8 cellular contexts compared by ENCODE assay signal in genomic region chr13:113297370-113297871, GRCh38.
DNase-seq lines count a peak whose midpoint lies in the region; ATAC-seq and TF ChIP-seq lines count a peak whose summit lies in the region.

No MANE protein-coding gene starts in this region.

- no peaks in the 10 kb centered on the region for H3K36me3 Mint-ChIP-seq in nephron progenitor cell (ENCODE audit: low read depth)

- H3K4me3 Mint-ChIP-seq in nephron progenitor cell, result peak overlapping the region; percentile 94

- peak overlapping the region; percentile 96 for H3K27ac Mint-ChIP-seq in nephron progenitor cell

- H3K4me1 Mint-ChIP-seq in nephron progenitor cell, result peaks cover 34% of the 10 kb centered on the region

- peaks cover 3% of the 10 kb centered on the region for H3K9me3 Mint-ChIP-seq in nephron progenitor cell

- peaks cover 0 to 4% of the 10 kb centered on the region in 2 donors for H3K27me3 ChIP-seq in duodenal mucosa (ENCODE audit: control insufficient read depth in 1 of 2, insufficient read depth in 2 of 2, low read length in 2 of 2)

- peaks cover 0 to 15% of the 10 kb centered on the region in 2 donors for H3K4me1 ChIP-seq in duodenal mucosa (ENCODE audit: control insufficient read depth in 1 of 2, insufficient read depth in 2 of 2, low read length in 2 of 2)

- H3K36me3 ChIP-seq in duodenal mucosa (ENCODE audit: control insufficient read depth in 1 of 2, insufficient read depth in 2 of 2, low read length in 2 of 2), result no peaks in the 10 kb centered on the region

- H3K27me3 Mint-ChIP-seq in nephron progenitor cell (ENCODE audit: low read depth, poor library complexity), result peaks cover 11% of the 10 kb centered on the region

- DNase-seq in AML-193 (lab: John Stamatoyannopoulos, UW) (peak; percentile 50 to 53), GM19240 (ENCODE audit: insufficient read length, low spot score) (peak; percentile 25), nephron progenitor cell (no peak), substantia nigra (lab: John Stamatoyannopoulos, UW) (peak in 13 of 49 donors; percentile 14 to 63 (median 45)), NCI-H226 (no peak)
- peak; percentile 27 to 42 for DNase-seq in activated CD4-positive, alpha-beta T cell treated with anti-CD3 and anti-CD28 coated beads for 4 hours

- TF ChIP-seq CTCF in nephron progenitor cell (IDR thresholded peaks at IDR 0.05), result no peak

- H3K27ac ChIP-seq in duodenal mucosa (ENCODE audit: low read depth, low read length) (peak overlapping the region; percentile 32), substantia nigra (ENCODE audit: low read depth, low read length, poor library complexity, severe bottlenecking) (peak overlapping the region; percentile 32)

- H3K9ac ChIP-seq in duodenal mucosa (ENCODE audit: low read depth in 1 of 2, low read length in 2 of 2), result peak overlapping the region; percentile 75 to 77

- H3K4me3 ChIP-seq in duodenal mucosa (ENCODE audit: low read depth in 1 of 2, low read length in 2 of 2), result peak overlapping the region; percentile 94

- H3K9me3 ChIP-seq in duodenal mucosa (ENCODE audit: control insufficient read depth in 1 of 2, low read length in 2 of 2), result no peaks in the 10 kb centered on the region

- ATAC-seq in HG03439 (IDR thresholded peaks at IDR 0.05; ENCODE audit: unreplicated experiment), result peak; percentile 31

Comparison
In these comparisons a context has a peak if more than half of its experiments do, and no peak if none do; other contexts are left out.
1. DNase-seq: peak in AML-193 (2 of 2), GM19240 (single experiment) and activated CD4-positive, alpha-beta T cell treated with anti-CD3 and anti-CD28 coated beads for 4 hours (2 of 2); none in nephron progenitor cell (single experiment) and NCI-H226 (single experiment).